11 cellular contexts compared by ENCODE assay signal in genomic region chr4:108109997-108110416, GRCh38. TPM values are rescaled to one million over a fixed set of nuclear protein-coding genes. Genes with fewer than 3 reads are reported as not detected.
DNase-seq lines count a peak whose midpoint lies in the region; ATAC-seq and TF ChIP-seq lines count a peak whose summit lies in the region.
"Had no signal": no experiment of that assay in that cellular context is flagged by ENCODE, and none has a peak within 500 bp of the region (broad histone marks: within the 10 kb centered on the region; RNA-seq: fewer than 3 reads in every experiment).

No MANE protein-coding gene starts in this region.

- intact Hi-C loops in activated CD8-positive, alpha-beta T cell treated with anti-CD3 and anti-CD28 coated beads for 36 hours (cut with micrococcal nuclease) = loop anchor here (5.0 kb wide), 3 partner anchors 32 to 57 kb away; partner anchors contain the start of gene LEF1
- intact Hi-C loops in left ventricle myocardium superior (cut with micrococcal nuclease) (no loop called here), sciatic nerve (cut with DNase I) (no loop called here)

- peak overlapping the region; percentile 96 for H3K27ac Mint-ChIP-seq in activated CD8-positive, alpha-beta T cell treated with anti-CD3 and anti-CD28 coated beads for 36 hours

- ATAC-seq in GM18499 (IDR thresholded peaks at IDR 0.05; ENCODE audit: insufficient read depth, unreplicated experiment) (peak; percentile 87), GM19463 (IDR thresholded peaks at IDR 0.05; ENCODE audit: unreplicated experiment) (peak; percentile 83), HG03039 (IDR thresholded peaks at IDR 0.05; ENCODE audit: unreplicated experiment) (peak; percentile 57), left ventricle myocardium superior (no peak), sciatic nerve (no peak)
- peak; percentile 20 for ATAC-seq in activated CD8-positive, alpha-beta T cell treated with anti-CD3 and anti-CD28 coated beads for 36 hours

- peaks cover 88% of the 10 kb centered on the region for H3K4me1 Mint-ChIP-seq in activated CD8-positive, alpha-beta T cell treated with anti-CD3 and anti-CD28 coated beads for 36 hours (ENCODE audit: low read depth)

- H3K36me3 Mint-ChIP-seq in activated CD8-positive, alpha-beta T cell treated with anti-CD3 and anti-CD28 coated beads for 36 hours (ENCODE audit: low read depth) = peaks cover 54% of the 10 kb centered on the region

- DNase-seq in activated CD8-positive, alpha-beta T cell treated with anti-CD3 and anti-CD28 coated beads for 36 hours = no peak
- DNase-seq in left ventricle myocardium superior (no peak), sciatic nerve (ENCODE audit: low spot score) (no peak), glomerular visceral epithelial cell (ENCODE audit: extremely low spot score) (no peak)
- DNase-seq in activated CD8-positive, alpha-beta memory T cell treated with anti-CD3 and anti-CD28 coated beads, Interleukin-2, amount 50 U/mL, for 4 hours = no peak
- DNase-seq: central memory CD4-positive, alpha-beta T cell; head of caudate nucleus; NCI-H526 had no signal

- TF ChIP-seq CTCF in activated CD8-positive, alpha-beta T cell treated with anti-CD3 and anti-CD28 coated beads for 36 hours (IDR thresholded peaks at IDR 0.05) = no peak

- H3K9me3 Mint-ChIP-seq in activated CD8-positive, alpha-beta T cell treated with anti-CD3 and anti-CD28 coated beads for 36 hours = no peaks in the 10 kb centered on the region

- CTCF ChIA-PET in activated CD8-positive, alpha-beta T cell treated with anti-CD3 and anti-CD28 coated beads for 36 hours (lab: Charles Lee) = interaction anchor here (1.4 to 2.9 kb wide), 3 partner anchors 8 to 79 kb away, joined by 4 to 16 read pairs (median 15); no protein-coding TSS in a partner anchor

- H3K4me3 Mint-ChIP-seq in activated CD8-positive, alpha-beta T cell treated with anti-CD3 and anti-CD28 coated beads for 36 hours = peak overlapping the region; percentile 44

- POLR2A ChIA-PET in activated CD8-positive, alpha-beta T cell treated with anti-CD3 and anti-CD28 coated beads for 36 hours (lab: Charles Lee) = interaction anchor here (0.8 to 6.6 kb wide), 4 partner anchors 9 to 75 kb away, joined by 3 to 46 read pairs (median 4); no protein-coding TSS in a partner anchor

- no peaks in the 10 kb centered on the region for H3K27me3 Mint-ChIP-seq in activated CD8-positive, alpha-beta T cell treated with anti-CD3 and anti-CD28 coated beads for 36 hours

RNA-seq across cellular contexts. Expression of gene LEF1, which starts 58.7 kb away (rescaled TPM):
- total RNA-seq in activated CD8-positive, alpha-beta T cell treated with anti-CD3 and anti-CD28 coated beads for 36 hours = 100 to 1,000 TPM; 178 to 182 TPM
- 0.47 TPM for total RNA-seq in left ventricle myocardium superior
- total RNA-seq in sciatic nerve = 10.7 TPM

Comparison
In these comparisons a context has a peak if more than half of its experiments do, and no peak if none do; other contexts are left out.
1. ATAC-seq: peak in GM18499 (single experiment), GM19463 (single experiment), HG03039 (single experiment) and activated CD8-positive, alpha-beta T cell treated with anti-CD3 and anti-CD28 coated beads for 36 hours (single experiment); none in left ventricle myocardium superior (single experiment) and sciatic nerve (single experiment).
2. RNA of gene LEF1, which starts 58.7 kb away (total RNA-seq): 178 to 182 TPM in activated CD8-positive, alpha-beta T cell treated with anti-CD3 and anti-CD28 coated beads for 36 hours; 10.7 TPM in sciatic nerve (single experiment) and 0.47 TPM in left ventricle myocardium superior (single experiment); every median in the first group is over 10 times any median in the second.